Comparison of ENCODE assay signal across 10 cellular contexts in genomic region chr1:74579425-74579824, GRCh38.
DNase-seq lines count a peak whose midpoint lies in the region; ATAC-seq and TF ChIP-seq lines count a peak whose summit lies in the region.
"Had no signal": no experiment of that assay in that cellular context is flagged by ENCODE, and none has a peak within 500 bp of the region (broad histone marks: within the 10 kb centered on the region; RNA-seq: fewer than 3 reads in every experiment).

No MANE protein-coding gene starts in this region.

- H3K27me3 ChIP-seq in DND-41 (ENCODE audit: insufficient read depth, low read length, poor library complexity) = peaks cover 3% of the 10 kb centered on the region

- H3K79me2 ChIP-seq in DND-41 (ENCODE audit: insufficient read depth, low read length) = no peaks in the 10 kb centered on the region

- H3K27ac ChIP-seq in DND-41 (ENCODE audit: low read length) = no peak overlapping the region

- no peak overlapping the region for H3K4me3 ChIP-seq in DND-41 (ENCODE audit: low read depth in 1 of 2, low read length in 2 of 2)

- no peaks in the 10 kb centered on the region for H3K9me3 ChIP-seq in DND-41 (ENCODE audit: insufficient read depth, low read length, severe bottlenecking)

- no peak overlapping the region for H3K4me2 ChIP-seq in DND-41 (ENCODE audit: insufficient read depth, low read length)

- no peak overlapping the region for H3K9ac ChIP-seq in DND-41 (ENCODE audit: low read depth, low read length)

- TF ChIP-seq CTCF in DND-41 (IDR thresholded peaks at IDR 0.05; ENCODE audit: borderline replicate concordance, extremely low read depth, low read length, poor library complexity, severe bottlenecking) = no peak

- no peaks in the 10 kb centered on the region for H3K4me1 ChIP-seq in DND-41 (ENCODE audit: insufficient read depth, low read length)

- no peaks in the 10 kb centered on the region for H4K20me1 ChIP-seq in DND-41 (ENCODE audit: insufficient read depth, low read length)

- DNase-seq in DND-41 = no peak
- peak; percentile 14 for DNase-seq in GM19240 (ENCODE audit: insufficient read length, low spot score)
- DNase-seq in NCI-H187 treated with DMSO at 0.1 percent for 48 hours (lab: John Stamatoyannopoulos, UW) = no peak
- no peak for DNase-seq in 8988T
- no peak for DNase-seq in NCI-H1417 (lab: John Stamatoyannopoulos, UW)
- DNase-seq in central memory CD4-positive, alpha-beta T cell = no peak
- DNase-seq: amniotic stem cell; stimulated activated CD4-positive, alpha-beta T cell treated with anti-CD3 and anti-CD28 coated beads, Interleukin-4, amount 100 ng/mL, for 24 hours had no signal

- no peak overlapping the region for H2AFZ ChIP-seq in DND-41 (ENCODE audit: low read depth, low read length)

- ATAC-seq in DND-41 (ENCODE audit: insufficient read depth, low read depth) (peak; percentile 42; the same call in 2 of the 3 replicates), HG02759 (IDR thresholded peaks at IDR 0.05; ENCODE audit: unreplicated experiment) (peak; percentile 100), HG03469 (IDR thresholded peaks at IDR 0.05; ENCODE audit: unreplicated experiment) (peak; percentile 98)

- H3K36me3 ChIP-seq in DND-41 (ENCODE audit: insufficient read depth, low read length) = no peaks in the 10 kb centered on the region

Comparison
In these comparisons a context has a peak if more than half of its experiments do, and no peak if none do; other contexts are left out.
1. ATAC-seq: peak in every context shown above with its lines; median percentile 100 in HG02759; 98 in HG03469; 42 in DND-41.